In genomic region chr16:31537362-31537921, GRCh38 we compare ENCODE assay signal across 12 cellular contexts. TPM values are rescaled to one million over a fixed set of nuclear protein-coding genes. Genes with fewer than 3 reads are reported as not detected.
DNase-seq lines count a peak whose midpoint lies in the region; ATAC-seq and TF ChIP-seq lines count a peak whose summit lies in the region.
"Had no signal": no experiment of that assay in that cellular context is flagged by ENCODE, and none has a peak within 500 bp of the region (broad histone marks: within the 10 kb centered on the region; RNA-seq: fewer than 3 reads in every experiment).

No MANE protein-coding gene starts in this region.

- H3K4me1 ChIP-seq in iPS-15b (ENCODE audit: control insufficient read depth, insufficient read depth, low read length) = peaks cover 2% of the 10 kb centered on the region
- H3K4me1 ChIP-seq in psoas muscle = no peaks in the 10 kb centered on the region

- TF ChIP-seq CTCF in psoas muscle (IDR thresholded peaks at IDR 0.05) = no peak

- 2 to 4% (median 2%) methylated on average over 42 to 54 of the region's 54 CpGs for WGBS in psoas muscle, 3 donors

- H3K9me3 ChIP-seq in iPS-15b (ENCODE audit: control insufficient read depth, insufficient read depth, low read length) (peaks cover 7% of the 10 kb centered on the region), psoas muscle (no peaks in the 10 kb centered on the region)

- peaks cover 13% of the 10 kb centered on the region for H3K4me1 Mint-ChIP-seq in activated naive CD8-positive, alpha-beta T cell treated with anti-CD3 and anti-CD28 coated beads, Interleukin-2, amount 50 U/mL, for 24 hours

- intact Hi-C loops in psoas muscle (cut with DNase I) = no loop called here

- H3K27me3 ChIP-seq in iPS-15b (ENCODE audit: control insufficient read depth, insufficient read depth, low read length) = peaks cover 7% of the 10 kb centered on the region
- H3K27me3 ChIP-seq in psoas muscle (ENCODE audit: insufficient read depth in 3 of 3, low read length in 2 of 3) = peaks cover 2 to 71% (median 15%) of the 10 kb centered on the region in 3 donors

- H3K36me3 ChIP-seq in iPS-15b (ENCODE audit: control insufficient read depth, insufficient read depth, low read length) = no peaks in the 10 kb centered on the region
- H3K36me3 ChIP-seq in psoas muscle (ENCODE audit: insufficient read depth in 1 of 2, low read depth in 1 of 2) = no peaks in the 10 kb centered on the region

- H3K27ac Mint-ChIP-seq in activated naive CD8-positive, alpha-beta T cell treated with anti-CD3 and anti-CD28 coated beads, Interleukin-2, amount 50 U/mL, for 24 hours = peak overlapping the region; percentile 71
- H3K27ac Mint-ChIP-seq: activated naive CD4-positive, alpha-beta T cell treated with anti-CD3 and anti-CD28 coated beads, Interleukin-2, amount 50 U/mL, for 72 hours; IgD-negative memory B cell had no signal

- peak overlapping the region; percentile 52 for H3K4me3 ChIP-seq in iPS-15b (ENCODE audit: low read depth, low read length)
- H3K4me3 ChIP-seq in psoas muscle = peak overlapping the region; percentile 42

- DNase-seq in D341Med (ENCODE audit: low spot score) = peak; percentile 37
- no peak for DNase-seq in activated naive CD8-positive, alpha-beta T cell treated with anti-CD3 and anti-CD28 coated beads, Interleukin-2, amount 50 U/mL, for 24 hours
- peak in 1 of 2 donors; percentile 14 for DNase-seq in psoas muscle
- DNase-seq in NCI-H1436 (lab: John Stamatoyannopoulos, UW) = no peak
- no peak for DNase-seq in globus pallidus (ENCODE audit: low spot score)
- DNase-seq: DMS53, T1000 had no signal

- H3K36me3 Mint-ChIP-seq in activated naive CD8-positive, alpha-beta T cell treated with anti-CD3 and anti-CD28 coated beads, Interleukin-2, amount 50 U/mL, for 24 hours (ENCODE audit: low read depth) = peaks cover 8% of the 10 kb centered on the region

- peak overlapping the region; percentile 52 for H3K4me3 Mint-ChIP-seq in activated naive CD8-positive, alpha-beta T cell treated with anti-CD3 and anti-CD28 coated beads, Interleukin-2, amount 50 U/mL, for 24 hours

- peaks cover 50% of the 10 kb centered on the region for H3K27me3 Mint-ChIP-seq in activated naive CD8-positive, alpha-beta T cell treated with anti-CD3 and anti-CD28 coated beads, Interleukin-2, amount 50 U/mL, for 24 hours

- ATAC-seq in activated naive CD8-positive, alpha-beta T cell treated with anti-CD3 and anti-CD28 coated beads, Interleukin-2, amount 50 U/mL, for 24 hours = no peak
- ATAC-seq in psoas muscle (no peak), GM18867 (IDR thresholded peaks at IDR 0.05; ENCODE audit: unreplicated experiment) (no peak), HG02798 (IDR thresholded peaks at IDR 0.05; ENCODE audit: poor library complexity, unreplicated experiment) (no peak)

- H3K9ac ChIP-seq in iPS-15b (ENCODE audit: low read depth, low read length) = peak overlapping the region; percentile 37

- H3K9me3 Mint-ChIP-seq in activated naive CD8-positive, alpha-beta T cell treated with anti-CD3 and anti-CD28 coated beads, Interleukin-2, amount 50 U/mL, for 24 hours = peaks cover 18% of the 10 kb centered on the region

- H3K27ac ChIP-seq in psoas muscle = no peak overlapping the region

RNA-seq across cellular contexts. Expression of gene AHSP, which starts 9.7 kb away (rescaled TPM):
- total RNA-seq in psoas muscle = 1 to 10 TPM in 1 of 4 donors, not detected in 3; 3.5 TPM
- not detected for polyA plus RNA-seq in psoas muscle
- total RNA-seq: activated naive CD4-positive, alpha-beta T cell treated with anti-CD3 and anti-CD28 coated beads, Interleukin-2, amount 50 U/mL, for 72 hours had no signal
- polyA plus RNA-seq: IgD-negative memory B cell had no signal

RNA-seq across cellular contexts. Expression of gene RUSF1, which starts 29.3 kb away (rescaled TPM):
- 10 to 100 TPM in 3 of 4 donors, 1 to 10 TPM in 1; 6.9 to 16.2 (median 11.9) TPM for total RNA-seq in psoas muscle
- 10 to 100 TPM in 1 of 3 donors, 1 to 10 TPM in 2; 8.1 to 12.0 (median 9.9) TPM for polyA plus RNA-seq in psoas muscle

RNA-seq across cellular contexts. Expression of gene SLC5A2, which starts 54.5 kb away (rescaled TPM):
- not detected for total RNA-seq in psoas muscle
- polyA plus RNA-seq in psoas muscle = under 1 TPM; 0.08 to 0.35 (median 0.26) TPM
